Comparison of ENCODE assay signal across 1 cellular context in genomic region chr3:115999001-115999400, GRCh38.
TF ChIP-seq lines count a peak whose summit lies in the region.

No MANE protein-coding gene starts in this region.

TF ChIP-seq in A549, 52 proteins besides CTCF, POLR2A, EP300 and RAD21 (continued from another document):
- no peak for TF ChIP-seq REST (IDR thresholded peaks at IDR 0.05)
- TF ChIP-seq JUN (IDR thresholded peaks at IDR 0.05), result no peak
- TF ChIP-seq PBX3 (IDR thresholded peaks at IDR 0.05), result no peak
- TF ChIP-seq PHF8 (IDR thresholded peaks at IDR 0.05; ENCODE audit: borderline replicate concordance, low read depth), result no peak
- no peak for TF ChIP-seq HOXB13 (CRISPR knock-in tag; IDR thresholded peaks at IDR 0.05; ENCODE audit: low read depth)
- TF ChIP-seq HOXA7 (CRISPR knock-in tag; IDR thresholded peaks at IDR 0.05), result no peak
- TF ChIP-seq ZNF302 (CRISPR knock-in tag; IDR thresholded peaks at IDR 0.05), result no peak
- TF ChIP-seq EHF (CRISPR knock-in tag; IDR thresholded peaks at IDR 0.05), result no peak
- TF ChIP-seq RFX5 (IDR thresholded peaks at IDR 0.05), result no peak
- no peak for TF ChIP-seq KDM1A (IDR thresholded peaks at IDR 0.05; ENCODE audit: low read depth)
- TF ChIP-seq CHD4 (IDR thresholded peaks at IDR 0.05; ENCODE audit: borderline replicate concordance), result no peak
